Comparison of ENCODE assay signal across 10 cellular contexts in the genomic region with DNA sequence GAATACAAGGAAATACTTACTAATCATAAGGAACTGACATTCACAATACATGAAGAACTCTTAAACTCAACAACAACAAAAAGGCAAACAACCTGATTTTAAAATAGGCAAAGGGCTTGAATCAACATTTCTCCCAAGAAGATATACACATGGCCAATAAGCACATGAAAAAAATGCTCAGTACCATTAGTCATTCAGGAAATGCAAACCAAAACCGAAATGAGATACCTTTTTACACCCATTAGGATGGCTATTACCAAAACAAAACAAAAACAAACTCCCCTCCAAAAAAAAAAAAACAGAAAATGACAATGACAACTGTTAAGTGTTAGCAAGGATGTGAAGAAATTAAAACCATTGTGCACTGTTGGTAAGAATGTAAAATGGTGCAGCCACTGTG.
A peak's percentile ranks its signal among the peaks of the same experiment; 100 is the strongest.
DNase-seq lines count a peak whose midpoint lies in the region; ATAC-seq and TF ChIP-seq lines count a peak whose summit lies in the region.
"Had no signal": no experiment of that assay in that cellular context is flagged by ENCODE, and none has a peak within 500 bp of the region (broad histone marks: within the 10 kb centered on the region; RNA-seq: fewer than 3 reads in every experiment).

No MANE protein-coding gene starts in this region.

- no peak overlapping the region for H3K27ac ChIP-seq in colonic mucosa

- H3K4me1 Mint-ChIP-seq in activated CD8-positive, alpha-beta T cell treated with anti-CD3 and anti-CD28 coated beads, Interleukin-2, amount 10 ng/mL, durations not matched to agents 7 days and 5 days (ENCODE audit: low read depth) = no peaks in the 10 kb centered on the region
- no peaks in the 10 kb centered on the region for H3K4me1 Mint-ChIP-seq in HFFc6 (ENCODE audit: low read depth)

- no peaks in the 10 kb centered on the region for H3K36me3 ChIP-seq in adipocyte (ENCODE audit: control insufficient read depth, insufficient read depth, low read length, severe bottlenecking)
- no peaks in the 10 kb centered on the region for H3K36me3 ChIP-seq in colonic mucosa

- ATAC-seq in GM18517 (IDR thresholded peaks at IDR 0.05; ENCODE audit: unreplicated experiment) (peak; percentile 96), GM21528 (IDR thresholded peaks at IDR 0.05; ENCODE audit: low FRiP score, unreplicated experiment) (peak; percentile 89), HG03135 (IDR thresholded peaks at IDR 0.05; ENCODE audit: unreplicated experiment) (peak; percentile 75), left cardiac atrium (no peak)
- ATAC-seq in activated CD8-positive, alpha-beta T cell treated with anti-CD3 and anti-CD28 coated beads, Interleukin-2, amount 10 ng/mL, durations not matched to agents 7 days and 5 days = no peak
- ATAC-seq: mucosa of descending colon had no signal

- no peaks in the 10 kb centered on the region for H3K9me3 Mint-ChIP-seq in activated CD8-positive, alpha-beta T cell treated with anti-CD3 and anti-CD28 coated beads, Interleukin-2, amount 10 ng/mL, durations not matched to agents 7 days and 5 days (ENCODE audit: insufficient read depth)
- H3K9me3 Mint-ChIP-seq in HFFc6 = no peaks in the 10 kb centered on the region

- CTCF ChIA-PET in activated CD8-positive, alpha-beta T cell treated with anti-CD3 and anti-CD28 coated beads, Interleukin-2, amount 10 ng/mL, durations not matched to agents 7 days and 5 days (lab: Charles Lee) = no interaction called here

- H3K9me3 ChIP-seq in adipocyte (ENCODE audit: control insufficient read depth, low read length) (no peaks in the 10 kb centered on the region), colonic mucosa (no peaks in the 10 kb centered on the region)
- H3K9me3 ChIP-seq: mucosa of descending colon had no signal

- H3K4me3 ChIP-seq in adipocyte (ENCODE audit: low read length) = no peak overlapping the region
- no peak overlapping the region for H3K4me3 ChIP-seq in colonic mucosa
- H3K4me3 ChIP-seq: mucosa of descending colon had no signal

- H3K27ac Mint-ChIP-seq in activated CD8-positive, alpha-beta T cell treated with anti-CD3 and anti-CD28 coated beads, Interleukin-2, amount 10 ng/mL, durations not matched to agents 7 days and 5 days = no peak overlapping the region
- H3K27ac Mint-ChIP-seq in HFFc6 = no peak overlapping the region

- no peaks in the 10 kb centered on the region for H3K36me3 Mint-ChIP-seq in activated CD8-positive, alpha-beta T cell treated with anti-CD3 and anti-CD28 coated beads, Interleukin-2, amount 10 ng/mL, durations not matched to agents 7 days and 5 days (ENCODE audit: low read depth)
- H3K36me3 Mint-ChIP-seq in HFFc6 (ENCODE audit: low read depth) = no peaks in the 10 kb centered on the region

- H3K9ac ChIP-seq in adipocyte (ENCODE audit: low read length) (no peak overlapping the region), colonic mucosa (ENCODE audit: low read depth in 2 of 2, low read length in 2 of 2) (no peak overlapping the region)

- H3K4me1 ChIP-seq in adipocyte (ENCODE audit: control insufficient read depth, insufficient read depth, low read length) (no peaks in the 10 kb centered on the region), colonic mucosa (no peaks in the 10 kb centered on the region)

- TF ChIP-seq CTCF in colonic mucosa (IDR thresholded peaks at IDR 0.05) (no peak), HFFc6 (IDR thresholded peaks at IDR 0.05) (no peak)

- H3K27me3 Mint-ChIP-seq in activated CD8-positive, alpha-beta T cell treated with anti-CD3 and anti-CD28 coated beads, Interleukin-2, amount 10 ng/mL, durations not matched to agents 7 days and 5 days (ENCODE audit: low read depth) = no peaks in the 10 kb centered on the region
- H3K27me3 Mint-ChIP-seq in HFFc6 (ENCODE audit: insufficient read depth) = no peaks in the 10 kb centered on the region; the same call in 1 of the 2 replicates

- POLR2A ChIA-PET in activated CD8-positive, alpha-beta T cell treated with anti-CD3 and anti-CD28 coated beads, Interleukin-2, amount 10 ng/mL, durations not matched to agents 7 days and 5 days (lab: Charles Lee) = no interaction called here

- no peak overlapping the region for H3K4me3 Mint-ChIP-seq in activated CD8-positive, alpha-beta T cell treated with anti-CD3 and anti-CD28 coated beads, Interleukin-2, amount 10 ng/mL, durations not matched to agents 7 days and 5 days
- no peak overlapping the region for H3K4me3 Mint-ChIP-seq in HFFc6

- no peaks in the 10 kb centered on the region for H3K27me3 ChIP-seq in adipocyte (replicated peaks; ENCODE audit: control insufficient read depth, insufficient read depth, low read length)
- no peaks in the 10 kb centered on the region for H3K27me3 ChIP-seq in colonic mucosa

- DNase-seq in adipocyte (ENCODE audit: low read depth) = peak; percentile 9
- DNase-seq in left cardiac atrium = no peak
- no peak for DNase-seq in activated CD8-positive, alpha-beta T cell treated with anti-CD3 and anti-CD28 coated beads, Interleukin-2, amount 10 ng/mL, durations not matched to agents 7 days and 5 days
- no peak for DNase-seq in colonic mucosa
- DNase-seq in HFFc6 = no peak
- DNase-seq: caudate nucleus, mucosa of descending colon had no signal

- intact Hi-C loops in left cardiac atrium (cut with DNase I) (no loop called here), colonic mucosa (cut with DNase I) (no loop called here)

Comparison
In these comparisons a context has a peak if more than half of its experiments do, and no peak if none do; other contexts are left out.
1. ATAC-seq: peak in GM18517 (single experiment), GM21528 (single experiment) and HG03135 (single experiment); none in left cardiac atrium (0 of 2) and activated CD8-positive, alpha-beta T cell treated with anti-CD3 and anti-CD28 coated beads, Interleukin-2, amount 10 ng/mL, durations not matched to agents 7 days and 5 days (single experiment).